1 cellular context compared by ENCODE assay signal in the genomic region with DNA sequence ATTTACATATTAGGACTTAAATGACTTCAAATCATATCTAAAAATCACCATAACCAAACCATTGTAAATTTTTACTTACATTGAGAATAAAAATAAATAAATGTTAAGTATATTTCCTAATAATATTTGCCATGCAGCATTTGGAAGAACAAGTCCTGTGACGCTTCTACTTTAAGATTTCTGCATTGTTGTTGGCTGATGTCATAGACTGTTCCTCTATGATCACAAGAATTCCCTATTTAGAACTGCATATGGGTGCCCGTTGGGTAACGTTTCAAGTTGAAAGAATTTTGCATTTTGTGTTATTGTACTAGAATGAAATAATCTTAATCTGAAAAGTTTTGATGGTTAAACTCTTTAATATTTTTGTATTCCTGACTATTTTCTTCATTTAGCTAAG.
TF ChIP-seq lines count a peak whose summit lies in the region.

No MANE protein-coding gene starts in this region.

TF ChIP-seq in HEK293, 187 proteins besides CTCF, POLR2A, EP300 and RAD21 (continued from another document):
- TF ChIP-seq, protein P1, sequence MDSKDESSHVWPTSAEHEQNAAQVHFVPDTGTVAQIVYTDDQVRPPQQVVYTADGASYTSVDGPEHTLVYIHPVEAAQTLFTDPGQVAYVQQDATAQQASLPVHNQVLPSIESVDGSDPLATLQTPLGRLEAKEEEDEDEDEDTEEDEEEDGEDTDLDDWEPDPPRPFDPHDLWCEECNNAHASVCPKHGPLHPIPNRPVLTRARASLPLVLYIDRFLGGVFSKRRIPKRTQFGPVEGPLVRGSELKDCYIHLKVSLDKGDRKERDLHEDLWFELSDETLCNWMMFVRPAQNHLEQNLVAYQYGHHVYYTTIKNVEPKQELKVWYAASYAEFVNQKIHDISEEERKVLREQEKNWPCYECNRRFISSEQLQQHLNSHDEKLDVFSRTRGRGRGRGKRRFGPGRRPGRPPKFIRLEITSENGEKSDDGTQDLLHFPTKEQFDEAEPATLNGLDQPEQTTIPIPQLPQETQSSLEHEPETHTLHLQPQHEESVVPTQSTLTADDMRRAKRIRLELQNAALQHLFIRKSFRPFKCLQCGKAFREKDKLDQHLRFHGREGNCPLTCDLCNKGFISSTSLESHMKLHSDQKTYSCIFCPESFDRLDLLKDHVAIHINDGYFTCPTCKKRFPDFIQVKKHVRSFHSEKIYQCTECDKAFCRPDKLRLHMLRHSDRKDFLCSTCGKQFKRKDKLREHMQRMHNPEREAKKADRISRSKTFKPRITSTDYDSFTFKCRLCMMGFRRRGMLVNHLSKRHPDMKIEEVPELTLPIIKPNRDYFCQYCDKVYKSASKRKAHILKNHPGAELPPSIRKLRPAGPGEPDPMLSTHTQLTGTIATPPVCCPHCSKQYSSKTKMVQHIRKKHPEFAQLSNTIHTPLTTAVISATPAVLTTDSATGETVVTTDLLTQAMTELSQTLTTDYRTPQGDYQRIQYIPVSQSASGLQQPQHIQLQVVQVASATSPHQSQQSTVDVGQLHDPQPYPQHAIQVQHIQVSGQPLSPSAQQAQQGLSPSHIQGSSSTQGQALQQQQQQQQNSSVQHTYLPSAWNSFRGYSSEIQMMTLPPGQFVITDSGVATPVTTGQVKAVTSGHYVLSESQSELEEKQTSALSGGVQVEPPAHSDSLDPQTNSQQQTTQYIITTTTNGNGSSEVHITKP (tag by site-specific recombination; IDR thresholded peaks at IDR 0.05), result 0 out of 2 replicates have a peak, but pooled peaks have one; percentile 23
- no peak for TF ChIP-seq KLF16 (tag by site-specific recombination; IDR thresholded peaks at IDR 0.05)
TF ChIP-seq in HEK293: peak in this region for 6.
